ENCODE assay signal across 8 cellular contexts in genomic region chr21:33642896-33643657, GRCh38. TPM values are rescaled to one million over a fixed set of nuclear protein-coding genes. Genes with fewer than 3 reads are reported as not detected.
DNase-seq lines count a peak whose midpoint lies in the region; ATAC-seq and TF ChIP-seq lines count a peak whose summit lies in the region.

No MANE protein-coding gene starts in this region.

- DNase-seq in GM06990 (ENCODE audit: extremely low read depth, insufficient read length) (peak; percentile 51), M059J (ENCODE audit: low read depth) (peak; percentile 61), fibroblast of the aortic adventitia (ENCODE audit: low read depth) (peak; percentile 53), natural killer cell (peak; percentile 34), NCI-H1930 (lab: John Stamatoyannopoulos, UW) (no peak), HPDE6-E6E7 (ENCODE audit: extremely low spot score) (no peak), NCI-H226 (no peak)
- DNase-seq in activated T-helper 2 cell treated with anti-CD3 and anti-CD28 coated beads, Interferon-gamma antibody, Interleukin-2, Interleukin-4, amounts not matched to agents 10 μg/mL and 5 μg/mL and 100 μg/mL, durations not matched to agents 14 hours and 24 hours and 36 hours (ENCODE audit: low spot score): no peak

- intact Hi-C loops in activated T-helper 2 cell treated with anti-CD3 and anti-CD28 coated beads, Interferon-gamma antibody, Interleukin-2, Interleukin-4, amounts not matched to agents 10 μg/mL and 5 μg/mL and 100 μg/mL, durations not matched to agents 14 hours and 24 hours and 36 hours (cut with micrococcal nuclease): loop anchor here (1.0 to 10.0 kb wide), 6 partner anchors 151 to 972 kb away; partner anchors contain the start of genes ATP5PO, DNAJC28, MRPS6 and PAXBP1
- intact Hi-C loops in natural killer cell (cut with micrococcal nuclease): loop anchor here (2.0 to 5.0 kb wide), 3 partner anchors 100 to 974 kb away; partner anchors contain the start of genes GART, RCAN1, SON and SYNJ1

- no peak for TF ChIP-seq CTCF in GM06990 (IDR thresholded peaks at IDR 0.05; ENCODE audit: insufficient read depth, low read length, poor library complexity, severe bottlenecking)
- no peak for TF ChIP-seq CTCF in fibroblast of the aortic adventitia (IDR thresholded peaks at IDR 0.05; ENCODE audit: insufficient read depth, low read length)
- TF ChIP-seq CTCF in natural killer cell (IDR thresholded peaks at IDR 0.05): no peak

- H3K4me3 ChIP-seq in GM06990 (replicated peaks; ENCODE audit: low read depth, low read length) (peak overlapping the region; percentile 88), fibroblast of the aortic adventitia (ENCODE audit: low read depth, low read length) (peak overlapping the region; percentile 78)

- peaks cover 12% of the 10 kb centered on the region for H3K4me1 Mint-ChIP-seq in activated T-helper 2 cell treated with anti-CD3 and anti-CD28 coated beads, Interferon-gamma antibody, Interleukin-2, Interleukin-4, amounts not matched to agents 10 μg/mL and 5 μg/mL and 100 μg/mL, durations not matched to agents 14 hours and 24 hours and 36 hours (ENCODE audit: low read depth)
- peaks cover 18 to 24% of the 10 kb centered on the region in 2 donors for H3K4me1 Mint-ChIP-seq in natural killer cell

- H3K27ac Mint-ChIP-seq in activated T-helper 2 cell treated with anti-CD3 and anti-CD28 coated beads, Interferon-gamma antibody, Interleukin-2, Interleukin-4, amounts not matched to agents 10 μg/mL and 5 μg/mL and 100 μg/mL, durations not matched to agents 14 hours and 24 hours and 36 hours: no peak overlapping the region
- peak overlapping the region in 1 of 2 donors; percentile 63 for H3K27ac Mint-ChIP-seq in natural killer cell

- H3K9me3 Mint-ChIP-seq in activated T-helper 2 cell treated with anti-CD3 and anti-CD28 coated beads, Interferon-gamma antibody, Interleukin-2, Interleukin-4, amounts not matched to agents 10 μg/mL and 5 μg/mL and 100 μg/mL, durations not matched to agents 14 hours and 24 hours and 36 hours: no peaks in the 10 kb centered on the region
- no peaks in the 10 kb centered on the region for H3K9me3 Mint-ChIP-seq in natural killer cell

- H3K36me3 Mint-ChIP-seq in activated T-helper 2 cell treated with anti-CD3 and anti-CD28 coated beads, Interferon-gamma antibody, Interleukin-2, Interleukin-4, amounts not matched to agents 10 μg/mL and 5 μg/mL and 100 μg/mL, durations not matched to agents 14 hours and 24 hours and 36 hours (ENCODE audit: low read depth): no peaks in the 10 kb centered on the region
- H3K36me3 Mint-ChIP-seq in natural killer cell: no peaks in the 10 kb centered on the region

- no peaks in the 10 kb centered on the region for H3K27me3 ChIP-seq in GM06990 (replicated peaks; ENCODE audit: control insufficient read depth, insufficient read depth, low read length)

- H3K36me3 ChIP-seq in GM06990 (ENCODE audit: control insufficient read depth, insufficient read depth, low read length): no peaks in the 10 kb centered on the region

- ATAC-seq in natural killer cell: no peak

- peak overlapping the region; percentile 80 for H3K4me3 Mint-ChIP-seq in activated T-helper 2 cell treated with anti-CD3 and anti-CD28 coated beads, Interferon-gamma antibody, Interleukin-2, Interleukin-4, amounts not matched to agents 10 μg/mL and 5 μg/mL and 100 μg/mL, durations not matched to agents 14 hours and 24 hours and 36 hours (ENCODE audit: low read depth)
- H3K4me3 Mint-ChIP-seq in natural killer cell: peak overlapping the region; percentile 87

- peaks cover 22% of the 10 kb centered on the region for H3K27me3 Mint-ChIP-seq in activated T-helper 2 cell treated with anti-CD3 and anti-CD28 coated beads, Interferon-gamma antibody, Interleukin-2, Interleukin-4, amounts not matched to agents 10 μg/mL and 5 μg/mL and 100 μg/mL, durations not matched to agents 14 hours and 24 hours and 36 hours (ENCODE audit: low read depth)
- H3K27me3 Mint-ChIP-seq in natural killer cell (ENCODE audit: low read depth in 2 of 2): peaks cover 17 to 29% of the 10 kb centered on the region in 2 donors

RNA-seq across cellular contexts. Expression of gene ITSN1, which starts 0.8 kb away (rescaled TPM):
- 25.2 and 29.8 TPM in 2 replicates for total RNA-seq in M059J (2014; rRNA removed; shearing (Covaris generic))
- 5.9 and 7.9 TPM in 2 replicates for total RNA-seq in activated T-helper 2 cell treated with anti-CD3 and anti-CD28 coated beads, Interferon-gamma antibody, Interleukin-2, Interleukin-4, amounts not matched to agents 10 μg/mL and 5 μg/mL and 100 μg/mL, durations not matched to agents 14 hours and 24 hours and 36 hours
- total RNA-seq in fibroblast of the aortic adventitia (ENCODE audit: low replicate concordance): 35.0 and 46.5 TPM in 2 replicates
- total RNA-seq in natural killer cell: 1 to 10 TPM; 1.5 to 5.1 (median 2.7) TPM

RNA-seq across cellular contexts. Expression of gene CRYZL1, which starts 1.5 kb away (rescaled TPM):
- 9.0 and 23.8 TPM in 2 replicates for total RNA-seq in M059J (2014; rRNA removed; shearing (Covaris generic))
- total RNA-seq in activated T-helper 2 cell treated with anti-CD3 and anti-CD28 coated beads, Interferon-gamma antibody, Interleukin-2, Interleukin-4, amounts not matched to agents 10 μg/mL and 5 μg/mL and 100 μg/mL, durations not matched to agents 14 hours and 24 hours and 36 hours: 30.4 and 36.5 TPM in 2 replicates
- 25.8 and 70.6 TPM in 2 replicates for total RNA-seq in fibroblast of the aortic adventitia (ENCODE audit: low replicate concordance)
- 10 to 100 TPM; 25.8 to 32.8 (median 30.0) TPM for total RNA-seq in natural killer cell

RNA-seq across cellular contexts. Expression of gene DONSON, which starts 54.6 kb away (rescaled TPM):
- 73.6 and 106 TPM in 2 replicates for total RNA-seq in M059J (2014; rRNA removed; shearing (Covaris generic))
- 40.3 and 41.7 TPM in 2 replicates for total RNA-seq in activated T-helper 2 cell treated with anti-CD3 and anti-CD28 coated beads, Interferon-gamma antibody, Interleukin-2, Interleukin-4, amounts not matched to agents 10 μg/mL and 5 μg/mL and 100 μg/mL, durations not matched to agents 14 hours and 24 hours and 36 hours
- total RNA-seq in fibroblast of the aortic adventitia (ENCODE audit: low replicate concordance) (8.4 and 36.5 TPM in 2 replicates), natural killer cell (10 to 100 TPM; 17.0 to 18.3 (median 17.3) TPM)

Comparison
In these comparisons a context has a peak if more than half of its experiments do, and no peak if none do; other contexts are left out.
1. DNase-seq: peak in GM06990 (single experiment), M059J (single experiment), fibroblast of the aortic adventitia (single experiment) and natural killer cell (single experiment); none in activated T-helper 2 cell treated with anti-CD3 and anti-CD28 coated beads, Interferon-gamma antibody, Interleukin-2, Interleukin-4, amounts not matched to agents 10 μg/mL and 5 μg/mL and 100 μg/mL, durations not matched to agents 14 hours and 24 hours and 36 hours (single experiment), NCI-H1930 (0 of 2), HPDE6-E6E7 (single experiment) and NCI-H226 (single experiment).